ENCODE assay signal across 35 cellular contexts in genomic region chr17:58475985-58476384, GRCh38. TPM values are rescaled to one million over a fixed set of nuclear protein-coding genes. Genes with fewer than 3 reads are reported as not detected.
"Had no signal": no experiment of that assay in that cellular context is flagged by ENCODE, and none has a peak within 500 bp of the region (broad histone marks: within the 10 kb centered on the region; RNA-seq: fewer than 3 reads in every experiment).

No MANE protein-coding gene starts in this region.

- H3K4me1 Mint-ChIP-seq: immature natural killer cell; naive thymus-derived CD4-positive, alpha-beta T cell; stimulated activated memory B cell treated with anti-CD40 and anti-IgM and Interleukin-4, amounts not matched to agents 10 μg/mL and 1 μg/mL and 100 μg/mL, for 72 hours had no signal

- H3K27me3 ChIP-seq: heart left ventricle, neutrophil, ovary, sigmoid colon, spleen, testis, thyroid gland, transverse colon, upper lobe of left lung had no signal

- H3K27ac ChIP-seq: heart left ventricle, left ventricle myocardium inferior, neutrophil, ovary, prostate gland, sigmoid colon, spleen, testis, thyroid gland, transverse colon, upper lobe of left lung had no signal

- H3K36me3 ChIP-seq: heart left ventricle, left ventricle myocardium inferior, neutrophil, ovary, prostate gland, sigmoid colon, thyroid gland, transverse colon, upper lobe of left lung had no signal

- H3K27me3 Mint-ChIP-seq: naive thymus-derived CD4-positive, alpha-beta T cell; natural killer cell treated with Interleukin-12 subunit alpha and Interleukin-12 subunit beta and Interleukin-15 and Interleukin-18, amount 100 ng/mL, for 72 hours; stimulated activated memory B cell treated with anti-CD40 and anti-IgM and Interleukin-4, amounts not matched to agents 10 μg/mL and 1 μg/mL and 100 μg/mL, for 72 hours; stimulated activated naive CD8-positive, alpha-beta T cell treated with anti-CD3 and anti-CD28 coated beads, Interleukin-15, amount 100 ng/mL, for 72 hours had no signal

- DNase-seq: glutamatergic neuron; heart left ventricle; hypothalamus; immature natural killer cell; kidney; left ventricle myocardium inferior; midbrain; mucosa of descending colon; naive thymus-derived CD4-positive, alpha-beta T cell; occipital lobe; ovary; posterior cingulate gyrus; retina; right cardiac atrium; sigmoid colon; small intestine; spleen; stimulated activated CD4-positive, alpha-beta T cell treated with anti-CD3 and anti-CD28 coated beads, Interleukin-2, amount 100 ng/mL, for 48 hours; stimulated activated CD4-positive, alpha-beta T cell treated with anti-CD3 and anti-CD28 coated beads, Interleukin-4, amount 100 ng/mL, for 4 hours; stimulated activated CD8-positive, alpha-beta memory T cell treated with anti-CD3 and anti-CD28 coated beads, Interleukin-4, amount 100 ng/mL, for 48 hours; stimulated activated naive CD4-positive, alpha-beta T cell treated with Interleukin-2 at 50 U/mL for 16 hours; stimulated activated naive CD8-positive, alpha-beta T cell treated with anti-CD3 and anti-CD28 coated beads, Interleukin-15, amount 100 ng/mL, for 72 hours; testis; thyroid gland; transverse colon; upper lobe of left lung had no signal

- ATAC-seq: heart left ventricle; mucosa of descending colon; naive thymus-derived CD4-positive, alpha-beta T cell; natural killer cell treated with Interleukin-12 subunit alpha and Interleukin-12 subunit beta and Interleukin-15 and Interleukin-18, amount 100 ng/mL, for 72 hours; right cardiac atrium; stimulated activated memory B cell treated with anti-CD40 and anti-IgM and Interleukin-4, amounts not matched to agents 10 μg/mL and 1 μg/mL and 100 μg/mL, for 72 hours; stimulated activated naive CD8-positive, alpha-beta T cell treated with anti-CD3 and anti-CD28 coated beads, Interleukin-15, amount 100 ng/mL, for 72 hours had no signal

- H3K27ac Mint-ChIP-seq: immature natural killer cell; natural killer cell treated with Interleukin-12 subunit alpha and Interleukin-12 subunit beta and Interleukin-15 and Interleukin-18, amount 100 ng/mL, for 72 hours; stimulated activated memory B cell treated with anti-CD40 and anti-IgM and Interleukin-4, amounts not matched to agents 10 μg/mL and 1 μg/mL and 100 μg/mL, for 72 hours; stimulated activated naive CD8-positive, alpha-beta T cell treated with anti-CD3 and anti-CD28 coated beads, Interleukin-15, amount 100 ng/mL, for 72 hours had no signal

- FAIRE-seq: islet of Langerhans, kidney, small intestine had no signal

- H3K4me3 Mint-ChIP-seq: immature natural killer cell; naive thymus-derived CD4-positive, alpha-beta T cell; natural killer cell treated with Interleukin-12 subunit alpha and Interleukin-12 subunit beta and Interleukin-15 and Interleukin-18, amount 100 ng/mL, for 72 hours; stimulated activated memory B cell treated with anti-CD40 and anti-IgM and Interleukin-4, amounts not matched to agents 10 μg/mL and 1 μg/mL and 100 μg/mL, for 72 hours; stimulated activated naive CD8-positive, alpha-beta T cell treated with anti-CD3 and anti-CD28 coated beads, Interleukin-15, amount 100 ng/mL, for 72 hours had no signal

- H3K9me3 Mint-ChIP-seq: immature natural killer cell; naive thymus-derived CD4-positive, alpha-beta T cell; natural killer cell treated with Interleukin-12 subunit alpha and Interleukin-12 subunit beta and Interleukin-15 and Interleukin-18, amount 100 ng/mL, for 72 hours; stimulated activated memory B cell treated with anti-CD40 and anti-IgM and Interleukin-4, amounts not matched to agents 10 μg/mL and 1 μg/mL and 100 μg/mL, for 72 hours; stimulated activated naive CD8-positive, alpha-beta T cell treated with anti-CD3 and anti-CD28 coated beads, Interleukin-15, amount 100 ng/mL, for 72 hours had no signal

- H3K36me3 Mint-ChIP-seq: natural killer cell treated with Interleukin-12 subunit alpha and Interleukin-12 subunit beta and Interleukin-15 and Interleukin-18, amount 100 ng/mL, for 72 hours had no signal

- H3K4me1 ChIP-seq: heart left ventricle, left ventricle myocardium inferior, prostate gland, sigmoid colon, spleen, testis, thyroid gland, transverse colon, upper lobe of left lung had no signal

- H3K4me3 ChIP-seq: heart left ventricle, left ventricle myocardium inferior, lung, mucosa of descending colon, ovary, prostate gland, sigmoid colon, spleen, testis, thyroid gland, transverse colon, upper lobe of left lung had no signal

- H3K9me3 ChIP-seq: heart left ventricle, left ventricle myocardium inferior, mucosa of descending colon, neutrophil, ovary, prostate gland, sigmoid colon, spleen, testis, thyroid gland, transverse colon, upper lobe of left lung had no signal

RNA-seq across cellular contexts. Expression of gene HSF5, which starts 12.2 kb away (rescaled TPM):
- total RNA-seq: left ventricle myocardium inferior, myocyte, ovary had no signal
- polyA plus RNA-seq: heart left ventricle had no signal

RNA-seq across cellular contexts. Expression of gene RNF43, which starts 58.7 kb away (rescaled TPM):
- total RNA-seq: mesenteric fat pad, myocyte had no signal
- polyA plus RNA-seq: neural cell had no signal
